ENCODE assay signal across 13 cellular contexts in the genomic region with DNA sequence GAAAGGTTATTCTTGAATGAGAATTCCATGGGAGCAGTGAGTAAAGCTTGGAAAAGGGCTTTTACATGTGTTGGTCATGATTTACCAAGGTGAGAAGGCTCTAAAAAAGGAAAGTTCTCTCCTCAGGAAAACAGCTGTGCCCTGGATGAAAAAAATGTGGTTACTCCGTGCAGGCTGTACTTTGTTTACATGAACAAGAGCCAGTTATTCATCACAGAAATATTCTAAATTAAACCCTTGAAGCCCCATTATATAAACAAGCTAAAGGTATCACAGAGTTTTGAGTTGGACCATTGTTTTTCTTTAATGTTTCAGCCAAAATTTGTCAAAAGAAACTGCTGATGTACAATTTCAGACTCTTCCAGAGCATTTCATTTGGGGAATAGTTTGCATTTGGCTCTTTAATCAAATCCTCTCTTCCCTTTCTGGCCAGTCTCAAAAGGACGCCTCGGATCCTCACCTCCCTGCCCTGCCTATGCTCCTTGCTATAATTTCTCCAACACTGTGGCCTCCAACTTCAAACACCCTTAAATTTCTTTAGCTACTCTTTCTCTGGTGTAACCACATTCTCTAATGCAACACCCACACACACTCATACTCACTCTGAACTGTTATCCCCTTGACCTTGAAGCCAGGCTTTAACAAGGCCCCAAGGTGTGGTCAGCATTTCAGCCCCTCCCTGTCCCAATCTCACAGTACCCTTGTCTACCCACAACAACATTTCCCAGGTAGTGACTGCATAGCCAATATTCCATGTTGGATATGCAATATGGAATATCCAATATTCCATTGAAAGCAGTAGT. TPM values are rescaled to one million over a fixed set of nuclear protein-coding genes. Genes with fewer than 3 reads are reported as not detected.
DNase-seq lines count a peak whose midpoint lies in the region; ATAC-seq and TF ChIP-seq lines count a peak whose summit lies in the region.
"Had no signal": no experiment of that assay in that cellular context is flagged by ENCODE, and none has a peak within 500 bp of the region (broad histone marks: within the 10 kb centered on the region; RNA-seq: fewer than 3 reads in every experiment).

No MANE protein-coding gene starts in this region.

- TF ChIP-seq CTCF in epithelial cell of esophagus (IDR thresholded peaks at IDR 0.05; ENCODE audit: insufficient read depth, low read depth, low read length, missing control alignments), result no peak
- TF ChIP-seq CTCF in adrenal gland (IDR thresholded peaks at IDR 0.05), result no peak

- 45 to 56% (median 51%) methylated on average over 3 of the region's 3 CpGs for WGBS in adrenal gland, 4 donors

- TF ChIP-seq POLR2A in adrenal gland (IDR thresholded peaks at IDR 0.05), result no peak

- H3K4me1 ChIP-seq in neuron (ENCODE audit: insufficient read depth, low read length) (no peaks in the 10 kb centered on the region), adrenal gland (replicated peaks in 1 of 2) (no peaks in the 10 kb centered on the region)

- intact Hi-C loops in adrenal gland (cut with DNase I), result no loop called here

- H3K36me3 ChIP-seq in MG63 (no peaks in the 10 kb centered on the region), neuron (ENCODE audit: insufficient read depth, low read length) (no peaks in the 10 kb centered on the region), adrenal gland (replicated peaks in 1 of 2) (no peaks in the 10 kb centered on the region)
- H3K36me3 ChIP-seq: cardiac muscle cell, gastrocnemius medialis, right atrium auricular region had no signal

- DNase-seq in A172 (ENCODE audit: low spot score) (peak; percentile 67), MG63 (peak; percentile 53), epithelial cell of esophagus (ENCODE audit: low read depth) (peak; percentile 52), OCI-M2 (lab: John Stamatoyannopoulos, UW; ENCODE audit: unreplicated experiment) (no peak), adrenal gland (no peak)
- DNase-seq in activated T-cell treated with anti-CD3 and anti-CD28 coated beads, Interleukin-2, amount 50 U/mL, for 1 hour, result no peak
- DNase-seq: gastrocnemius medialis, left ventricle myocardium superior, NCI-H1930 had no signal

- no peak for ATAC-seq in HG03280 (IDR thresholded peaks at IDR 0.05; ENCODE audit: unreplicated experiment)
- ATAC-seq: left ventricle myocardium superior had no signal

- peak overlapping the region; percentile 39 for H2AFZ ChIP-seq in neuron (ENCODE audit: low read depth, low read length)

- no peak overlapping the region for H3K4me3 ChIP-seq in MG63
- no peak overlapping the region for H3K4me3 ChIP-seq in epithelial cell of esophagus (ENCODE audit: low read length)
- H3K4me3 ChIP-seq in neuron (ENCODE audit: low read length), result no peak overlapping the region
- no peak overlapping the region for H3K4me3 ChIP-seq in adrenal gland
- H3K4me3 ChIP-seq: cardiac muscle cell, gastrocnemius medialis, right atrium auricular region had no signal

- H3K27me3 ChIP-seq in MG63, result no peaks in the 10 kb centered on the region
- no peaks in the 10 kb centered on the region for H3K27me3 ChIP-seq in neuron (ENCODE audit: insufficient read depth, low read length)
- H3K27me3 ChIP-seq in adrenal gland, result peaks cover 3% of the 10 kb centered on the region
- H3K27me3 ChIP-seq: cardiac muscle cell, gastrocnemius medialis, right atrium auricular region had no signal

- H3K27ac ChIP-seq in adrenal gland, result no peak overlapping the region
- H3K27ac ChIP-seq: cardiac muscle cell, gastrocnemius medialis, right atrium auricular region had no signal

- H3K9me3 ChIP-seq in MG63 (no peaks in the 10 kb centered on the region), neuron (ENCODE audit: low read length) (no peaks in the 10 kb centered on the region), adrenal gland (replicated peaks in 1 of 3) (no peaks in the 10 kb centered on the region)
- H3K9me3 ChIP-seq: gastrocnemius medialis, right atrium auricular region had no signal

RNA-seq across cellular contexts. Expression of a gene that starts 47.3 kb away (rescaled TPM):
- total RNA-seq in A172 (2014; rRNA removed; shearing (Covaris generic)), result 0.50 and 1.4 TPM in 2 replicates
- total RNA-seq in MG63 (2014; rRNA removed; shearing (Covaris generic); ENCODE audit: low replicate concordance), result 3.4 and 3.8 TPM in 2 replicates
- total RNA-seq in adrenal gland, result 1 to 10 TPM; 1.7 to 9.4 (median 4.5) TPM
- polyA plus RNA-seq in adrenal gland, result 1 to 10 TPM; 1.4 to 3.2 (median 2.5) TPM

Comparison
In these comparisons a context has a peak if more than half of its experiments do, and no peak if none do; other contexts are left out.
1. DNase-seq: peak in A172 (single experiment), MG63 (single experiment) and epithelial cell of esophagus (single experiment); none in OCI-M2 (single experiment), activated T-cell treated with anti-CD3 and anti-CD28 coated beads, Interleukin-2, amount 50 U/mL, for 1 hour (single experiment) and adrenal gland (0 of 7).